In genomic region chr1:47841356-47841755, GRCh38 we compare ENCODE assay signal across 15 cellular contexts.
DNase-seq lines count a peak whose midpoint lies in the region; ATAC-seq and TF ChIP-seq lines count a peak whose summit lies in the region.
"Had no signal": no experiment of that assay in that cellular context is flagged by ENCODE, and none has a peak within 500 bp of the region (broad histone marks: within the 10 kb centered on the region; RNA-seq: fewer than 3 reads in every experiment).

No MANE protein-coding gene starts in this region.

- H3K27me3 ChIP-seq in heart right ventricle: no peaks in the 10 kb centered on the region

- peaks cover 0 to 16% (median 0%) of the 10 kb centered on the region in 9 donors for H3K4me1 ChIP-seq in heart right ventricle
- H3K4me1 ChIP-seq: HAP-1 had no signal

- WGBS in heart right ventricle, 2 donors: 76 to 86% methylated on average over 3 of the region's 3 CpGs

- CTCF ChIA-PET in WTC11 (lab: Charles Lee): interaction anchor here (0.9 to 1.9 kb wide), 5 partner anchors 86 to 648 kb away, joined by 3 to 7 read pairs (median 3); no protein-coding TSS in a partner anchor

- intact Hi-C loops in Right ventricle myocardium superior (cut with DNase I) (no loop called here), heart right ventricle (cut with DNase I) (no loop called here)

- peaks cover 0 to under 1% (median 0%) of the 10 kb centered on the region in 11 donors for H3K9me3 ChIP-seq in heart right ventricle
- H3K9me3 ChIP-seq: HAP-1 had no signal

- ATAC-seq in Right ventricle myocardium superior (ENCODE audit: poor library complexity) (no peak), heart right ventricle (no peak), WTC11 (peak; percentile 15), HG03520 (IDR thresholded peaks at IDR 0.05; ENCODE audit: unreplicated experiment) (no peak), GM18517 (IDR thresholded peaks at IDR 0.05; ENCODE audit: unreplicated experiment) (no peak)
- ATAC-seq: K562 had no signal

- no peaks in the 10 kb centered on the region for H3K36me3 ChIP-seq in heart right ventricle
- H3K36me3 ChIP-seq: HAP-1 had no signal

- POLR2A ChIA-PET in WTC11 (lab: Charles Lee): interaction anchor here (0.5 kb wide), 1 partner anchor 12 kb away, joined by 3 read pairs; no protein-coding TSS in a partner anchor

- no peaks in the 10 kb centered on the region for H3K9me3 Mint-ChIP-seq in WTC11
- H3K9me3 Mint-ChIP-seq in neural crest cell: no peaks in the 10 kb centered on the region
- peaks cover 4% of the 10 kb centered on the region for H3K9me3 Mint-ChIP-seq in type B pancreatic cell

- no peak overlapping the region for H3K4me3 ChIP-seq in heart right ventricle
- H3K4me3 ChIP-seq: HAP-1, K562, PC-9, SK-N-MC had no signal

- no peak overlapping the region for H3K4me3 Mint-ChIP-seq in WTC11
- H3K4me3 Mint-ChIP-seq in neural crest cell: no peak overlapping the region
- H3K4me3 Mint-ChIP-seq in type B pancreatic cell: peak overlapping the region; percentile 17

- H3K4me1 Mint-ChIP-seq in WTC11 (peaks cover 33% of the 10 kb centered on the region), neural crest cell (peaks cover 9% of the 10 kb centered on the region), type B pancreatic cell (ENCODE audit: unreplicated experiment) (peaks cover 47% of the 10 kb centered on the region)

- H3K27ac Mint-ChIP-seq in WTC11 (no peak overlapping the region), neural crest cell (ENCODE audit: unreplicated experiment) (peak overlapping the region; percentile 72), type B pancreatic cell (no peak overlapping the region)

- H3K27ac ChIP-seq in heart right ventricle: no peak overlapping the region
- H3K27ac ChIP-seq: PC-9, SK-N-MC had no signal

- no peaks in the 10 kb centered on the region for H3K36me3 Mint-ChIP-seq in WTC11
- no peaks in the 10 kb centered on the region for H3K36me3 Mint-ChIP-seq in neural crest cell (ENCODE audit: low read depth)
- peaks cover 5% of the 10 kb centered on the region for H3K36me3 Mint-ChIP-seq in type B pancreatic cell

- TF ChIP-seq CTCF in heart right ventricle (IDR thresholded peaks at IDR 0.05) (no peak), WTC11 (IDR thresholded peaks at IDR 0.05) (no peak), neural crest cell (conservative IDR thresholded peaks at IDR 0.05) (no peak), type B pancreatic cell (conservative IDR thresholded peaks at IDR 0.05) (no peak)

- DNase-seq in Right ventricle myocardium superior (peak; percentile 21), heart right ventricle (no peak), WTC11 (ENCODE audit: low spot score) (no peak), neural crest cell (ENCODE audit: low read depth, low spot score) (no peak), type B pancreatic cell (ENCODE audit: extremely low spot score, unreplicated experiment) (no peak), NCI-H510A treated with DMSO at 0.1 percent for 48 hours (lab: John Stamatoyannopoulos, UW) (no peak)
- DNase-seq: NCI-H1417 treated with DMSO at 0.1 percent for 48 hours, NCI-H2029, NCI-H510A, PC-9 had no signal

- H3K27me3 Mint-ChIP-seq in WTC11 (ENCODE audit: low read depth) (no peaks in the 10 kb centered on the region), neural crest cell (ENCODE audit: low read depth) (no peaks in the 10 kb centered on the region), type B pancreatic cell (peaks cover 34% of the 10 kb centered on the region)

TF ChIP-seq in WTC11, 78 proteins besides CTCF, POLR2A, EP300 and RAD21 (continues in another document):
- TF ChIP-seq, protein P1, sequence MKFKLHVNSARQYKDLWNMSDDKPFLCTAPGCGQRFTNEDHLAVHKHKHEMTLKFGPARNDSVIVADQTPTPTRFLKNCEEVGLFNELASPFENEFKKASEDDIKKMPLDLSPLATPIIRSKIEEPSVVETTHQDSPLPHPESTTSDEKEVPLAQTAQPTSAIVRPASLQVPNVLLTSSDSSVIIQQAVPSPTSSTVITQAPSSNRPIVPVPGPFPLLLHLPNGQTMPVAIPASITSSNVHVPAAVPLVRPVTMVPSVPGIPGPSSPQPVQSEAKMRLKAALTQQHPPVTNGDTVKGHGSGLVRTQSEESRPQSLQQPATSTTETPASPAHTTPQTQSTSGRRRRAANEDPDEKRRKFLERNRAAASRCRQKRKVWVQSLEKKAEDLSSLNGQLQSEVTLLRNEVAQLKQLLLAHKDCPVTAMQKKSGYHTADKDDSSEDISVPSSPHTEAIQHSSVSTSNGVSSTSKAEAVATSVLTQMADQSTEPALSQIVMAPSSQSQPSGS (CRISPR knock-in tag; IDR thresholded peaks at IDR 0.05; ENCODE audit: borderline replicate concordance, low read depth): no peak
- no peak for TF ChIP-seq ZSCAN18 (CRISPR knock-in tag; IDR thresholded peaks at IDR 0.05)
- TF ChIP-seq, protein P2, sequence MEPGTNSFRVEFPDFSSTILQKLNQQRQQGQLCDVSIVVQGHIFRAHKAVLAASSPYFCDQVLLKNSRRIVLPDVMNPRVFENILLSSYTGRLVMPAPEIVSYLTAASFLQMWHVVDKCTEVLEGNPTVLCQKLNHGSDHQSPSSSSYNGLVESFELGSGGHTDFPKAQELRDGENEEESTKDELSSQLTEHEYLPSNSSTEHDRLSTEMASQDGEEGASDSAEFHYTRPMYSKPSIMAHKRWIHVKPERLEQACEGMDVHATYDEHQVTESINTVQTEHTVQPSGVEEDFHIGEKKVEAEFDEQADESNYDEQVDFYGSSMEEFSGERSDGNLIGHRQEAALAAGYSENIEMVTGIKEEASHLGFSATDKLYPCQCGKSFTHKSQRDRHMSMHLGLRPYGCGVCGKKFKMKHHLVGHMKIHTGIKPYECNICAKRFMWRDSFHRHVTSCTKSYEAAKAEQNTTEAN (CRISPR knock-in tag; IDR thresholded peaks at IDR 0.05): no peak
- TF ChIP-seq, protein P3, sequence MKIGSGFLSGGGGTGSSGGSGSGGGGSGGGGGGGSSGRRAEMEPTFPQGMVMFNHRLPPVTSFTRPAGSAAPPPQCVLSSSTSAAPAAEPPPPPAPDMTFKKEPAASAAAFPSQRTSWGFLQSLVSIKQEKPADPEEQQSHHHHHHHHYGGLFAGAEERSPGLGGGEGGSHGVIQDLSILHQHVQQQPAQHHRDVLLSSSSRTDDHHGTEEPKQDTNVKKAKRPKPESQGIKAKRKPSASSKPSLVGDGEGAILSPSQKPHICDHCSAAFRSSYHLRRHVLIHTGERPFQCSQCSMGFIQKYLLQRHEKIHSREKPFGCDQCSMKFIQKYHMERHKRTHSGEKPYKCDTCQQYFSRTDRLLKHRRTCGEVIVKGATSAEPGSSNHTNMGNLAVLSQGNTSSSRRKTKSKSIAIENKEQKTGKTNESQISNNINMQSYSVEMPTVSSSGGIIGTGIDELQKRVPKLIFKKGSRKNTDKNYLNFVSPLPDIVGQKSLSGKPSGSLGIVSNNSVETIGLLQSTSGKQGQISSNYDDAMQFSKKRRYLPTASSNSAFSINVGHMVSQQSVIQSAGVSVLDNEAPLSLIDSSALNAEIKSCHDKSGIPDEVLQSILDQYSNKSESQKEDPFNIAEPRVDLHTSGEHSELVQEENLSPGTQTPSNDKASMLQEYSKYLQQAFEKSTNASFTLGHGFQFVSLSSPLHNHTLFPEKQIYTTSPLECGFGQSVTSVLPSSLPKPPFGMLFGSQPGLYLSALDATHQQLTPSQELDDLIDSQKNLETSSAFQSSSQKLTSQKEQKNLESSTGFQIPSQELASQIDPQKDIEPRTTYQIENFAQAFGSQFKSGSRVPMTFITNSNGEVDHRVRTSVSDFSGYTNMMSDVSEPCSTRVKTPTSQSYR (CRISPR knock-in tag; IDR thresholded peaks at IDR 0.05): no peak
- no peak for TF ChIP-seq AFF4 (CRISPR knock-in tag; IDR thresholded peaks at IDR 0.05; ENCODE audit: borderline replicate concordance)
- no peak for TF ChIP-seq KAT7 (CRISPR knock-in tag; IDR thresholded peaks at IDR 0.05; ENCODE audit: borderline replicate concordance)
- no peak for TF ChIP-seq CREM (CRISPR knock-in tag; IDR thresholded peaks at IDR 0.05)
- TF ChIP-seq ZNF396 (CRISPR knock-in tag; IDR thresholded peaks at IDR 0.05; ENCODE audit: borderline replicate concordance): no peak
